ENCODE assay signal across 8 cellular contexts in the genomic region with DNA sequence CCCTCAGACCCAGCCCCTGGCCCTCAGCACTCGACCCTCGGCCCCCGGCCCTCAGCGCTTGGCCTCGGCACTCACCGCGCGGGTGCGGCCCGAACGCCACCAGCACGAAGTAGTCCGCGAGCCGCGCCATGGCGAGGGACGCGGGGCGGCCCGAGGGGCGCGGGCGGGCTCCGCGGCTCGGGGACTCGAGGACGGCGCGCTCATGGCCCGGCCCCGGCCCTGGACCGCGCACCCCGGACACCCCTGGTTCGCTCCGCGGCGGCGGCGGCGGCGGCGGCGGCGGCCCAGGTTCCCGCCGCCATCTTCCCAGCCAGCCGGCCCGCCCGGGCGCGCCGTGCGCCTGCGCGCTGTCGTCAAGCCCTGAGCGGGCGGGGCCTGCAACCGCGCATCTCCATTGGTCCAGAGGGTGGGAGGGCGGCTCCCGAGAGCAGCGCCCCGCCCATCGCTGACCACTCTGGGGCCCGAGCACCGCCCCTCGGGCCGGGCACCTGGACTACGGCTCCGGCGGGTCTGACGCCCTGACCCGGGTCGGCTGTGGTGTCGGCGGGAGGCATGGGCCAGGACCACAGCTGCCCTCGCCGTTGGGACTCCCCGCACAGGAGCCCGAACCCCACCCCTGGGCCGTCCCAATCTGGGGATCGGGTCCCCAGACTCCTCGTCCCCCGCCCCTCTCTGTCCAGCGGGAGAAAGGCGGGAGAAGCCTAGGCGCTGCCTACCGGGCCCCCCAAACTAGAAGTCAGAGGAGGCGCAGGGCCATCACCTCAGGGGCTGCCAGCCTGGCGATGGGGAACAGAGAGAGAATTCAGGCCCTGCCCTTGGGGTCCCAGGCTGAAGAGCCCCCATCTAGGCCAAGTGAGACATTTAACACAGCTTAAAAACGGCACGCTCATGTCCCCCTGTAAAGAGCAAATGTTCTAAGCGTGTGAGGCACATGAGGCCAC. TPM values are rescaled to one million over a fixed set of nuclear protein-coding genes. Genes with fewer than 3 reads are reported as not detected.
DNase-seq lines count a peak whose midpoint lies in the region; ATAC-seq and TF ChIP-seq lines count a peak whose summit lies in the region.

A gene with protein sequence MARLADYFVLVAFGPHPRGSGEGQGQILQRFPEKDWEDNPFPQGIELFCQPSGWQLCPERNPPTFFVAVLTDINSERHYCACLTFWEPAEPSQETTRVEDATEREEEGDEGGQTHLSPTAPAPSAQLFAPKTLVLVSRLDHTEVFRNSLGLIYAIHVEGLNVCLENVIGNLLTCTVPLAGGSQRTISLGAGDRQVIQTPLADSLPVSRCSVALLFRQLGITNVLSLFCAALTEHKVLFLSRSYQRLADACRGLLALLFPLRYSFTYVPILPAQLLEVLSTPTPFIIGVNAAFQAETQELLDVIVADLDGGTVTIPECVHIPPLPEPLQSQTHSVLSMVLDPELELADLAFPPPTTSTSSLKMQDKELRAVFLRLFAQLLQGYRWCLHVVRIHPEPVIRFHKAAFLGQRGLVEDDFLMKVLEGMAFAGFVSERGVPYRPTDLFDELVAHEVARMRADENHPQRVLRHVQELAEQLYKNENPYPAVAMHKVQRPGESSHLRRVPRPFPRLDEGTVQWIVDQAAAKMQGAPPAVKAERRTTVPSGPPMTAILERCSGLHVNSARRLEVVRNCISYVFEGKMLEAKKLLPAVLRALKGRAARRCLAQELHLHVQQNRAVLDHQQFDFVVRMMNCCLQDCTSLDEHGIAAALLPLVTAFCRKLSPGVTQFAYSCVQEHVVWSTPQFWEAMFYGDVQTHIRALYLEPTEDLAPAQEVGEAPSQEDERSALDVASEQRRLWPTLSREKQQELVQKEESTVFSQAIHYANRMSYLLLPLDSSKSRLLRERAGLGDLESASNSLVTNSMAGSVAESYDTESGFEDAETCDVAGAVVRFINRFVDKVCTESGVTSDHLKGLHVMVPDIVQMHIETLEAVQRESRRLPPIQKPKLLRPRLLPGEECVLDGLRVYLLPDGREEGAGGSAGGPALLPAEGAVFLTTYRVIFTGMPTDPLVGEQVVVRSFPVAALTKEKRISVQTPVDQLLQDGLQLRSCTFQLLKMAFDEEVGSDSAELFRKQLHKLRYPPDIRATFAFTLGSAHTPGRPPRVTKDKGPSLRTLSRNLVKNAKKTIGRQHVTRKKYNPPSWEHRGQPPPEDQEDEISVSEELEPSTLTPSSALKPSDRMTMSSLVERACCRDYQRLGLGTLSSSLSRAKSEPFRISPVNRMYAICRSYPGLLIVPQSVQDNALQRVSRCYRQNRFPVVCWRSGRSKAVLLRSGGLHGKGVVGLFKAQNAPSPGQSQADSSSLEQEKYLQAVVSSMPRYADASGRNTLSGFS (N-terminal part only) (minus strand): TSS at position 325 of the 941 bp plus-strand sequence. CDS start 195 bp downstream, at position 130.

- H3K27me3 ChIP-seq in HUES48 (ENCODE audit: control insufficient read depth, insufficient read depth, low read length) (peaks cover 6% of the 10 kb centered on the region), PC-9 (ENCODE audit: insufficient read depth, low read depth) (no peaks in the 10 kb centered on the region)

- POLR2A ChIA-PET in PC-9 (lab: Charles Lee; ENCODE audit: unreplicated experiment): no interaction called here

- H3K4me1 Mint-ChIP-seq in activated T-cell treated with anti-CD3 and anti-CD28 coated beads, Interleukin-2, amount 50 U/mL, for 4 hours (ENCODE audit: low read depth): peaks cover 44% of the 10 kb centered on the region

- H3K4me3 ChIP-seq in HUES48 (ENCODE audit: low read depth, low read length): peak within 1 kb of the TSS; percentile 75
- peak within 1 kb of the TSS; percentile 77 for H3K4me3 ChIP-seq in PC-9

- TSS peak; percentile 93 for BruUV-seq in PC-9 (replicated peaks; lab: Mats Ljungman, UMichigan)

- peaks cover 37% of the 10 kb centered on the region for H3F3A ChIP-seq in PC-9 (ENCODE audit: insufficient read depth, low read depth)

- H3K27me3 Mint-ChIP-seq in activated T-cell treated with anti-CD3 and anti-CD28 coated beads, Interleukin-2, amount 50 U/mL, for 4 hours (ENCODE audit: low read depth): peaks cover 2% of the 10 kb centered on the region

- intact Hi-C loops in PC-9 (cut with micrococcal nuclease; ENCODE audit: unreplicated experiment): loop anchor here (1.0 kb wide), 1 partner anchor 33 kb away; a partner anchor contains a TSS

- peaks cover 46% of the 10 kb centered on the region for H3K79me2 ChIP-seq in PC-9 (ENCODE audit: low read depth)

- ATAC-seq in activated T-cell treated with anti-CD3 and anti-CD28 coated beads, Interleukin-2, amount 50 U/mL, for 4 hours: peak; percentile 84 to 85

- H3K27ac ChIP-seq in HUES48 (ENCODE audit: low read depth, low read length): peak within 1 kb of the TSS; percentile 20
- H3K27ac ChIP-seq in PC-9: no peak within 1 kb of the TSS

- peak; percentile 95 for DNase-seq in COLO668 (lab: John Stamatoyannopoulos, UW; ENCODE audit: unreplicated experiment)
- peak; percentile 100 for DNase-seq in GM20000 (ENCODE audit: low spot score)
- DNase-seq in PC-9: peak; percentile 82 to 92
- DNase-seq in activated T-cell treated with anti-CD3 and anti-CD28 coated beads, Interleukin-2, amount 50 U/mL, for 4 hours: peak; percentile 82
- peak; percentile 90 to 95 for DNase-seq in erythroblast (lab: John Stamatoyannopoulos, UW)
- DNase-seq in mucosa of gallbladder (ENCODE audit: low spot score): peak; percentile 92
- DNase-seq in stimulated activated CD8-positive, alpha-beta memory T cell treated with anti-CD3 and anti-CD28 coated beads, Interleukin-4, amount 100 ng/mL, for 1 hour (ENCODE audit: low read depth in 2 of 2, low spot score in 1 of 2): peak; percentile 69 to 79

- H3K9me3 ChIP-seq in HUES48 (ENCODE audit: control insufficient read depth, insufficient read depth, low read length) (no peaks in the 10 kb centered on the region), PC-9 (ENCODE audit: insufficient read depth, low read depth) (no peaks in the 10 kb centered on the region)

- peak within 1 kb of the TSS; percentile 97 for H3K4me2 ChIP-seq in PC-9

- no peaks in the 10 kb centered on the region for H3K9me2 ChIP-seq in PC-9 (ENCODE audit: insufficient read depth)

- H3K36me3 ChIP-seq in HUES48 (ENCODE audit: control insufficient read depth, insufficient read depth, low read length) (no peaks in the 10 kb centered on the region), PC-9 (ENCODE audit: low read depth) (no peaks in the 10 kb centered on the region)

- CTCF ChIA-PET in PC-9 (lab: Charles Lee): no interaction called here

- no peaks in the 10 kb centered on the region for H3K9me3 Mint-ChIP-seq in activated T-cell treated with anti-CD3 and anti-CD28 coated beads, Interleukin-2, amount 50 U/mL, for 4 hours

- peaks cover 5% of the 10 kb centered on the region for H3K36me3 Mint-ChIP-seq in activated T-cell treated with anti-CD3 and anti-CD28 coated beads, Interleukin-2, amount 50 U/mL, for 4 hours (ENCODE audit: insufficient read depth)

- H3K4me3 Mint-ChIP-seq in activated T-cell treated with anti-CD3 and anti-CD28 coated beads, Interleukin-2, amount 50 U/mL, for 4 hours: peak within 1 kb of the TSS; percentile 92

- peak within 1 kb of the TSS; percentile 91 for H2AFZ ChIP-seq in PC-9

- H3K4me1 ChIP-seq in HUES48 (ENCODE audit: control insufficient read depth, insufficient read depth, low read length) (peaks cover 14% of the 10 kb centered on the region), PC-9 (replicated peaks; ENCODE audit: insufficient read depth) (peaks cover 44% of the 10 kb centered on the region)

- peak; percentile 38 for TF ChIP-seq POLR2A in erythroblast (IDR thresholded peaks at IDR 0.05; ENCODE audit: low read length)

- no peak for TF ChIP-seq CTCF in GM20000 (IDR thresholded peaks at IDR 0.05; ENCODE audit: extremely low read depth, missing control alignments)
- no peak for TF ChIP-seq CTCF in PC-9 (conservative IDR thresholded peaks at IDR 0.05)

- H3K9ac ChIP-seq in HUES48 (ENCODE audit: low read depth, low read length): peak within 1 kb of the TSS; percentile 51; the same call in 1 of the 2 replicates

- H4K20me1 ChIP-seq in PC-9 (ENCODE audit: insufficient read depth): peaks cover 43% of the 10 kb centered on the region

RNA-seq across cellular contexts. Expression of the gene that starts here (rescaled TPM):
- total RNA-seq in PC-9 (2021): 85.2 and 104 TPM in 2 replicates
- total RNA-seq in activated T-cell treated with anti-CD3 and anti-CD28 coated beads, Interleukin-2, amount 50 U/mL, for 4 hours: 100 to 1,000 TPM; 128 to 130 (median 129) TPM
- total RNA-seq in mucosa of gallbladder: 95.8 TPM
